ENCODE assay signal across 19 cellular contexts in the genomic region with DNA sequence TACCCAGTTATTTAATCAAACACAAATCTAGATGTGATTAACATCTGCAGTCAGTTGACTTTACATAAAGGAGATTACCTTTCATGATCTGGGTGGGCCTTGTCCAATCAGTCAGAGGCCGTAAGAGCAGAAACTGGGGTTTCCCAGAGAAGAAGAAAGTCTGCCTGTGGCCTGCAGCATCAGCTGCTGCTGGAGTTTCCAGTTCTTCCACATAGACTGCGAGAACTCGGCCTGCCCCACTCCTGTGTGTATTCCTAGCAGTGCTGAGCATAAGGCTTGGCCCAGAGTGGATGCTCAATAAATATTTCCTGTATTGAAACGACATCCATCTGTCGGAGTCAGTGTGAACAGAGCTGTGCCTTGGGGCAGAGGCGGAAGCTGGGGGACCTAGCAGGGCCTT.
"Had no signal": no experiment of that assay in that cellular context is flagged by ENCODE, and none has a peak within 500 bp of the region (broad histone marks: within the 10 kb centered on the region; RNA-seq: fewer than 3 reads in every experiment).

No MANE protein-coding gene starts in this region.

- DNase-seq: effector CD4-positive, alpha-beta T cell; endodermal cell; gastrocnemius medialis; heart right ventricle; left ventricle myocardium inferior; mesendoderm; naive thymus-derived CD4-positive, alpha-beta T cell; ovary; sigmoid colon; stimulated activated CD4-positive, alpha-beta T cell treated with anti-CD3 and anti-CD28 coated beads, Interleukin-12 subunit alpha, Interleukin-12 subunit beta, amount 100 ng/mL, for 4 hours; stimulated activated CD4-positive, alpha-beta T cell treated with anti-CD3 and anti-CD28 coated beads, Interleukin-2, amount 100 ng/mL, for 48 hours; stimulated activated naive CD4-positive, alpha-beta T cell treated with Interleukin-2 at 50 U/mL for 16 hours; thyroid gland; upper lobe of left lung had no signal

- H3K9me3 ChIP-seq: gastrocnemius medialis, ovary, right atrium auricular region, thyroid gland, vagina had no signal

- H3K36me3 ChIP-seq: gastrocnemius medialis, heart right ventricle, left ventricle myocardium inferior, ovary, right atrium auricular region, sigmoid colon, thyroid gland, upper lobe of left lung, vagina had no signal

- H3K27me3 ChIP-seq: gastrocnemius medialis, ovary, right atrium auricular region, sigmoid colon, thyroid gland, upper lobe of left lung, vagina had no signal

- H3K4me3 ChIP-seq: coronary artery, gastrocnemius medialis, heart right ventricle, left ventricle myocardium inferior, lung, ovary, right atrium auricular region, sigmoid colon, skin epidermis, thyroid gland, upper lobe of left lung, vagina had no signal

- H3K27ac ChIP-seq: coronary artery, gastrocnemius medialis, heart right ventricle, left ventricle myocardium inferior, ovary, right atrium auricular region, sigmoid colon, thyroid gland, upper lobe of left lung, vagina had no signal

- H3K4me1 ChIP-seq: heart right ventricle, left ventricle myocardium inferior, right atrium auricular region, sigmoid colon, thyroid gland, upper lobe of left lung had no signal

- ATAC-seq: gastrocnemius medialis; heart right ventricle; naive thymus-derived CD4-positive, alpha-beta T cell had no signal
